In genomic region chr9:115347776-115348175, GRCh38 we compare ENCODE assay signal across 7 cellular contexts.
A peak's percentile ranks its signal among the peaks of the same experiment; 100 is the strongest.
DNase-seq lines count a peak whose midpoint lies in the region; ATAC-seq and TF ChIP-seq lines count a peak whose summit lies in the region.
"Not testable (repeated sequence)": the region's sequence is repeated elsewhere in the genome, so short reads cannot be mapped to it uniquely, and the experiment has no call there.

No MANE protein-coding gene starts in this region.

- not testable (repeated sequence) for ATAC-seq in GM23338, WTC11, foreskin keratinocyte

- TF ChIP-seq CTCF in GM10266 (IDR thresholded peaks at IDR 0.05; ENCODE audit: control insufficient read depth, insufficient read depth, low read depth, missing control alignments) = peak; percentile 7
- peak; percentile 24 for TF ChIP-seq CTCF in GM12873 (IDR thresholded peaks at IDR 0.05; ENCODE audit: insufficient read depth, low read depth, low read length, missing control alignments)
- peak; percentile 30 to 71 for TF ChIP-seq CTCF in GM23338 (conservative IDR thresholded peaks at IDR 0.05; ENCODE audit: low read depth in 2 of 2)
- peak; percentile 26; the same call in 1 of the 2 replicates for TF ChIP-seq CTCF in OCI-LY1 (IDR thresholded peaks at IDR 0.05; ENCODE audit: low read length)
- TF ChIP-seq CTCF in WTC11 (IDR thresholded peaks at IDR 0.05) = not testable (repeated sequence)
- peak; percentile 10 for TF ChIP-seq CTCF in foreskin keratinocyte (conservative IDR thresholded peaks at IDR 0.05)

- not testable (repeated sequence) for H3K4me3 ChIP-seq in GM23338; Karpas-422 (ENCODE audit: low read length); OCI-LY1 (ENCODE audit: low read depth, low read length, poor library complexity, severe bottlenecking)

- not testable (repeated sequence) for H3K27ac ChIP-seq in GM23338 (ENCODE audit: low read depth); Karpas-422 (ENCODE audit: low read length); OCI-LY1 (ENCODE audit: low read depth, low read length, poor library complexity, severe bottlenecking); foreskin keratinocyte

- not testable (repeated sequence) for H3K9me2 ChIP-seq in GM23338 (ENCODE audit: insufficient read depth); Karpas-422 (replicated peaks; ENCODE audit: insufficient read depth, low read length); OCI-LY1 (ENCODE audit: low read depth, low read length)

- H3F3A ChIP-seq in GM23338 (replicated peaks; ENCODE audit: low read depth); OCI-LY1 (ENCODE audit: insufficient read depth, low read length): not testable (repeated sequence)

- not testable (repeated sequence) for DNase-seq in GM10266 (ENCODE audit: extremely low spot score); foreskin keratinocyte
- DNase-seq in GM23338 (ENCODE audit: low spot score) (peak; percentile 16), Karpas-422 (peak; percentile 65), WTC11 (ENCODE audit: low spot score) (peak; percentile 36)

- H3K4me1 ChIP-seq in GM23338 (ENCODE audit: insufficient read depth); Karpas-422 (ENCODE audit: low read length); OCI-LY1 (ENCODE audit: insufficient read depth, low read length, severe bottlenecking); foreskin keratinocyte: not testable (repeated sequence)

- H3K4me3 Mint-ChIP-seq in GM23338, WTC11: not testable (repeated sequence)

- H3K9me3 Mint-ChIP-seq in GM23338 (peaks cover 13% of the 10 kb centered on the region), WTC11 (peaks cover 21% of the 10 kb centered on the region)

- not testable (repeated sequence) for H3K27me3 ChIP-seq in GM23338 (ENCODE audit: insufficient read depth); Karpas-422 (ENCODE audit: low read length); OCI-LY1 (ENCODE audit: insufficient read depth, low read length); foreskin keratinocyte

- H3K9ac ChIP-seq in Karpas-422 (ENCODE audit: low read length); OCI-LY1 (ENCODE audit: low read length): not testable (repeated sequence)

- not testable (repeated sequence) for H2AFZ ChIP-seq in GM23338; Karpas-422 (ENCODE audit: low read length); OCI-LY1 (ENCODE audit: low read length)

- H3K36me3 Mint-ChIP-seq in GM23338 (ENCODE audit: low read depth) = not testable (repeated sequence)
- H3K36me3 Mint-ChIP-seq in WTC11 = peaks cover 14% of the 10 kb centered on the region

- not testable (repeated sequence) for H3K79me2 ChIP-seq in GM23338 (replicated peaks; ENCODE audit: insufficient read depth); Karpas-422 (ENCODE audit: low read length); OCI-LY1 (ENCODE audit: insufficient read depth, low read length)

- not testable (repeated sequence) for H3K36me3 ChIP-seq in GM23338 (ENCODE audit: insufficient read depth); Karpas-422 (ENCODE audit: insufficient read depth, low read length); OCI-LY1 (ENCODE audit: insufficient read depth, low read length)

- CTCF ChIA-PET in WTC11 (lab: Charles Lee) = interaction anchor here (0.6 to 1.3 kb wide), 6 partner anchors 16 to 139 kb away, joined by 3 read pairs; no protein-coding TSS in a partner anchor

- H3K27me3 Mint-ChIP-seq in GM23338 (ENCODE audit: insufficient read depth, low read depth, poor library complexity); WTC11 (ENCODE audit: low read depth): not testable (repeated sequence)

- not testable (repeated sequence) for H3K4me2 ChIP-seq in GM23338; Karpas-422 (ENCODE audit: low read depth, low read length, poor library complexity, severe bottlenecking); OCI-LY1 (ENCODE audit: low read length)

- POLR2A ChIA-PET in WTC11 (lab: Charles Lee) = not testable (repeated sequence)

- H4K20me1 ChIP-seq in GM23338 (replicated peaks; ENCODE audit: insufficient read depth); Karpas-422 (ENCODE audit: insufficient read depth, low read depth, low read length); OCI-LY1 (ENCODE audit: insufficient read depth, low read length): not testable (repeated sequence)

- not testable (repeated sequence) for H3K4me1 Mint-ChIP-seq in GM23338, WTC11

- not testable (repeated sequence) for H3K9me3 ChIP-seq in Karpas-422 (ENCODE audit: low read length); OCI-LY1 (ENCODE audit: low read length)

- not testable (repeated sequence) for H3K27ac Mint-ChIP-seq in GM23338, WTC11
